In genomic region chr1:172340520-172340919, GRCh38 we compare ENCODE assay signal across 18 cellular contexts.
DNase-seq lines count a peak whose midpoint lies in the region; ATAC-seq and TF ChIP-seq lines count a peak whose summit lies in the region.
"Had no signal": no experiment of that assay in that cellular context is flagged by ENCODE, and none has a peak within 500 bp of the region (broad histone marks: within the 10 kb centered on the region; RNA-seq: fewer than 3 reads in every experiment).

No MANE protein-coding gene starts in this region.

- H3K79me2 ChIP-seq in OCI-LY3 (ENCODE audit: low read length) (no peaks in the 10 kb centered on the region), MM.1S (ENCODE audit: low read length) (no peaks in the 10 kb centered on the region)

- no peak overlapping the region for H4K8ac ChIP-seq in mesenchymal stem cell (ENCODE audit: low read length)

- H3K36me3 ChIP-seq in OCI-LY3 (replicated peaks; ENCODE audit: low read depth, low read length) (no peaks in the 10 kb centered on the region), mesenchymal stem cell (ENCODE audit: control insufficient read depth in 1 of 2, insufficient read depth in 2 of 2, low read depth in 1 of 2, low read length in 2 of 2) (no peaks in the 10 kb centered on the region), MM.1S (replicated peaks; ENCODE audit: insufficient read depth, low read length) (no peaks in the 10 kb centered on the region)
- H3K36me3 ChIP-seq: BLaER1 had no signal

- H2AFZ ChIP-seq in OCI-LY3 (ENCODE audit: low read depth, low read length) = no peak overlapping the region
- H2AFZ ChIP-seq in mesenchymal stem cell (ENCODE audit: low read depth, low read length) = no peak overlapping the region
- H2AFZ ChIP-seq in MM.1S (ENCODE audit: low read length) = no peak overlapping the region

- H3K4me3 Mint-ChIP-seq in mesothelial cell of epicardium = no peak overlapping the region
- H3K4me3 Mint-ChIP-seq: CD8-positive, alpha-beta T cell had no signal

- no peak overlapping the region for H4K91ac ChIP-seq in mesenchymal stem cell (ENCODE audit: low read length)

- no peaks in the 10 kb centered on the region for H3K27me3 Mint-ChIP-seq in mesothelial cell of epicardium (ENCODE audit: low read depth)

- H2BK12ac ChIP-seq in mesenchymal stem cell (ENCODE audit: low read length in 2 of 2) = no peak overlapping the region

- H2BK120ac ChIP-seq in mesenchymal stem cell (ENCODE audit: low read depth, low read length) = no peak overlapping the region

- peak overlapping the region; percentile 20 for H2AK5ac ChIP-seq in mesenchymal stem cell (ENCODE audit: low read length, severe bottlenecking)

- no peak overlapping the region for H2BK15ac ChIP-seq in mesenchymal stem cell (ENCODE audit: low read depth, poor library complexity, severe bottlenecking)

- ATAC-seq in GM19395 (IDR thresholded peaks at IDR 0.05; ENCODE audit: unreplicated experiment) (peak; percentile 46), GM19452 (IDR thresholded peaks at IDR 0.05; ENCODE audit: unreplicated experiment) (no peak)
- ATAC-seq: A549; CD8-positive, alpha-beta T cell had no signal

- no peak overlapping the region for H3K4ac ChIP-seq in mesenchymal stem cell (ENCODE audit: low read depth in 1 of 2, low read length in 2 of 2)

- no peak overlapping the region for H3K14ac ChIP-seq in mesenchymal stem cell (ENCODE audit: low read length in 2 of 2)

- H3K27me3 ChIP-seq in OCI-LY3 (ENCODE audit: low read depth, low read length) (no peaks in the 10 kb centered on the region), mesenchymal stem cell (ENCODE audit: control insufficient read depth in 1 of 2, insufficient read depth in 1 of 2, low read length in 2 of 2) (no peaks in the 10 kb centered on the region), MM.1S (replicated peaks; ENCODE audit: insufficient read depth, low read length) (peaks cover 11% of the 10 kb centered on the region)
- H3K27me3 ChIP-seq: BLaER1 had no signal

- H3K4me2 ChIP-seq in OCI-LY3 (ENCODE audit: low read length) (peak overlapping the region; percentile 75), mesenchymal stem cell (ENCODE audit: low read length, poor library complexity, severe bottlenecking) (no peak overlapping the region), MM.1S (ENCODE audit: low read depth, low read length) (no peak overlapping the region)
- H3K4me2 ChIP-seq: A549, BLaER1, KMS-11 had no signal

- H3K4me1 ChIP-seq in OCI-LY3 (ENCODE audit: low read length) (peaks cover 88% of the 10 kb centered on the region), mesenchymal stem cell (ENCODE audit: control insufficient read depth, insufficient read depth, low read depth, low read length) (peaks cover 2% of the 10 kb centered on the region), MM.1S (ENCODE audit: low read length) (peaks cover 16% of the 10 kb centered on the region)

- H3K4me3 ChIP-seq in GM12865 (ENCODE audit: low read depth, low read length) (peak overlapping the region; percentile 43; the same call in 1 of the 2 replicates), OCI-LY3 (ENCODE audit: low read length) (peak overlapping the region; percentile 48), mesenchymal stem cell (ENCODE audit: insufficient read depth in 1 of 2, low read depth in 1 of 2, low read length in 2 of 2) (no peak overlapping the region), MM.1S (ENCODE audit: low read length) (no peak overlapping the region)
- H3K4me3 ChIP-seq: A549, BLaER1, SK-N-MC had no signal

- H3K23ac ChIP-seq in mesenchymal stem cell (ENCODE audit: low read length in 2 of 2) = no peak overlapping the region

- peak overlapping the region; percentile 83 for H3K9ac ChIP-seq in OCI-LY3 (ENCODE audit: low read length)
- H3K9ac ChIP-seq in mesenchymal stem cell (ENCODE audit: low read length) = no peak overlapping the region
- no peak overlapping the region for H3K9ac ChIP-seq in MM.1S (ENCODE audit: low read length)
- H3K9ac ChIP-seq: BLaER1, KMS-11 had no signal

- H3K36me3 Mint-ChIP-seq in mesothelial cell of epicardium = no peaks in the 10 kb centered on the region
- H3K36me3 Mint-ChIP-seq: CD8-positive, alpha-beta T cell had no signal

- no peaks in the 10 kb centered on the region for H3K9me3 ChIP-seq in OCI-LY3 (ENCODE audit: insufficient read depth, low read length)
- H3K9me3 ChIP-seq in mesenchymal stem cell (ENCODE audit: control insufficient read depth, low read length) = no peaks in the 10 kb centered on the region
- H3K9me3 ChIP-seq in MM.1S (replicated peaks; ENCODE audit: insufficient read depth, low read length) = no peaks in the 10 kb centered on the region
- H3K9me3 ChIP-seq: A549, BLaER1 had no signal

- H3K9me2 ChIP-seq in MM.1S (replicated peaks; ENCODE audit: insufficient read depth, low read length) = no peaks in the 10 kb centered on the region

- H3K27ac ChIP-seq in OCI-LY3 (ENCODE audit: low read length) (peak overlapping the region; percentile 92), mesenchymal stem cell (ENCODE audit: low read length, poor library complexity, severe bottlenecking) (no peak overlapping the region), MM.1S (ENCODE audit: low read length) (no peak overlapping the region)
- H3K27ac ChIP-seq: BLaER1, KMS-11, SK-N-MC had no signal

- H3K9me3 Mint-ChIP-seq in mesothelial cell of epicardium = peaks cover 2% of the 10 kb centered on the region
- H3K9me3 Mint-ChIP-seq: CD8-positive, alpha-beta T cell had no signal

- H3F3A ChIP-seq in MM.1S (ENCODE audit: insufficient read depth, low read length) = peaks cover 8% of the 10 kb centered on the region

- peak; percentile 51 for DNase-seq in GM12865 (ENCODE audit: low read depth)
- DNase-seq in mesenchymal stem cell = no peak
- no peak for DNase-seq in mesothelial cell of epicardium (ENCODE audit: low spot score in 2 of 2, unreplicated experiment in 2 of 2)
- DNase-seq in MM.1S = no peak
- DNase-seq: Calu3; CD8-positive, alpha-beta T cell; NCI-H1417 treated with DMSO at 0.1 percent for 48 hours; NCI-H187 treated with DMSO at 0.1 percent for 48 hours; NCI-H345; NCI-H524 treated with DMSO at 0.1 percent for 48 hours; Right ventricle myocardium superior had no signal

- H4K20me1 ChIP-seq in OCI-LY3 (ENCODE audit: insufficient read depth, low read length) (no peaks in the 10 kb centered on the region), MM.1S (ENCODE audit: insufficient read depth, low read length) (no peaks in the 10 kb centered on the region; the same call in 1 of the 2 replicates)
- H4K20me1 ChIP-seq: BLaER1 had no signal

- peaks cover 40% of the 10 kb centered on the region for H3K4me1 Mint-ChIP-seq in mesothelial cell of epicardium

- WGBS in mesenchymal stem cell = no CpG with 5 or more reads among the region's 1 CpG

- H3K27ac Mint-ChIP-seq in mesothelial cell of epicardium = no peak overlapping the region
- H3K27ac Mint-ChIP-seq: CD8-positive, alpha-beta T cell had no signal

- no peaks in the 10 kb centered on the region for H3K79me1 ChIP-seq in mesenchymal stem cell (replicated peaks; ENCODE audit: low read length, poor library complexity, severe bottlenecking)

- H2BK5ac ChIP-seq in mesenchymal stem cell (ENCODE audit: low read depth, low read length, poor library complexity, severe bottlenecking) = no peak overlapping the region

- no peak overlapping the region for H3K18ac ChIP-seq in mesenchymal stem cell (ENCODE audit: low read depth in 1 of 2, low read length in 2 of 2)

- TF ChIP-seq CTCF in GM12865 (IDR thresholded peaks at IDR 0.05; ENCODE audit: insufficient read depth, low read depth, low read length, missing control alignments) = no peak
- no peak for TF ChIP-seq CTCF in OCI-LY3 (IDR thresholded peaks at IDR 0.05; ENCODE audit: low read depth, low read length)
- no peak for TF ChIP-seq CTCF in mesothelial cell of epicardium (IDR thresholded peaks at IDR 0.05; ENCODE audit: unreplicated experiment)
- no peak for TF ChIP-seq CTCF in MM.1S (IDR thresholded peaks at IDR 0.05; ENCODE audit: low read length)

Comparison
In these comparisons a context has a peak if more than half of its experiments do, and no peak if none do; other contexts are left out.
1. H3K4me3 ChIP-seq: peak in GM12865 (single experiment) and OCI-LY3 (single experiment); none in mesenchymal stem cell (0 of 2) and MM.1S (single experiment).